ENCODE assay signal across 11 cellular contexts in genomic region chr1:11053758-11054137, GRCh38. TPM values are rescaled to one million over a fixed set of nuclear protein-coding genes. Genes with fewer than 3 reads are reported as not detected.
DNase-seq lines count a peak whose midpoint lies in the region; ATAC-seq and TF ChIP-seq lines count a peak whose summit lies in the region.
"Had no signal": no experiment of that assay in that cellular context is flagged by ENCODE, and none has a peak within 500 bp of the region (broad histone marks: within the 10 kb centered on the region; RNA-seq: fewer than 3 reads in every experiment).

No MANE protein-coding gene starts in this region.

- H3K9me3 Mint-ChIP-seq in activated naive CD4-positive, alpha-beta T cell treated with anti-CD3 and anti-CD28 coated beads, Interleukin-2, amount 10 ng/mL, durations not matched to agents 7 days and 5 days: no peaks in the 10 kb centered on the region
- H3K9me3 Mint-ChIP-seq in stimulated activated naive CD8-positive, alpha-beta T cell treated with anti-CD3 and anti-CD28 coated beads, Interleukin-15, amount 100 ng/mL, for 72 hours: no peaks in the 10 kb centered on the region
- peaks cover 3% of the 10 kb centered on the region for H3K9me3 Mint-ChIP-seq in glutamatergic neuron (ENCODE audit: unreplicated experiment)
- H3K9me3 Mint-ChIP-seq: CD8-positive, alpha-beta memory T cell had no signal

- intact Hi-C loops in left ventricle myocardium superior (cut with micrococcal nuclease): no loop called here

- CTCF ChIA-PET in activated naive CD4-positive, alpha-beta T cell treated with anti-CD3 and anti-CD28 coated beads, Interleukin-2, amount 10 ng/mL, durations not matched to agents 7 days and 5 days (lab: Charles Lee): no interaction called here

- no peaks in the 10 kb centered on the region for H3K27me3 Mint-ChIP-seq in activated naive CD4-positive, alpha-beta T cell treated with anti-CD3 and anti-CD28 coated beads, Interleukin-2, amount 10 ng/mL, durations not matched to agents 7 days and 5 days
- H3K27me3 Mint-ChIP-seq in stimulated activated naive CD8-positive, alpha-beta T cell treated with anti-CD3 and anti-CD28 coated beads, Interleukin-15, amount 100 ng/mL, for 72 hours: no peaks in the 10 kb centered on the region
- H3K27me3 Mint-ChIP-seq in glutamatergic neuron (ENCODE audit: unreplicated experiment): peaks cover 2% of the 10 kb centered on the region
- H3K27me3 Mint-ChIP-seq: CD8-positive, alpha-beta memory T cell had no signal

- ATAC-seq in left ventricle myocardium superior (peak; percentile 46), GM19455 (IDR thresholded peaks at IDR 0.05; ENCODE audit: unreplicated experiment) (no peak)
- ATAC-seq in stimulated activated naive CD8-positive, alpha-beta T cell treated with anti-CD3 and anti-CD28 coated beads, Interleukin-15, amount 100 ng/mL, for 72 hours: peak; percentile 33

- peaks cover 11% of the 10 kb centered on the region for H3K36me3 Mint-ChIP-seq in activated naive CD4-positive, alpha-beta T cell treated with anti-CD3 and anti-CD28 coated beads, Interleukin-2, amount 10 ng/mL, durations not matched to agents 7 days and 5 days
- H3K36me3 Mint-ChIP-seq in glutamatergic neuron (ENCODE audit: unreplicated experiment): no peaks in the 10 kb centered on the region

- peak; percentile 44 for DNase-seq in activated naive CD4-positive, alpha-beta T cell treated with anti-CD3 and anti-CD28 coated beads, Interleukin-2, amount 10 ng/mL, durations not matched to agents 7 days and 5 days
- DNase-seq in activated naive CD4-positive, alpha-beta T cell treated with anti-CD3 and anti-CD28 coated beads, Interleukin-2, amount 50 U/mL, for 16 hours: no peak
- DNase-seq in RPMI8226 (peak; percentile 55), left ventricle myocardium superior (no peak), glutamatergic neuron (no peak)
- no peak for DNase-seq in stimulated activated naive CD8-positive, alpha-beta T cell treated with anti-CD3 and anti-CD28 coated beads, Interleukin-15, amount 100 ng/mL, for 72 hours
- no peak for DNase-seq in activated effector memory CD4-positive, alpha-beta T cell treated with Interleukin-2 at 50 U/mL for 16 hours
- DNase-seq: CD8-positive, alpha-beta memory T cell had no signal

- TF ChIP-seq CTCF in glutamatergic neuron (IDR thresholded peaks at IDR 0.05; ENCODE audit: partially characterized antibody, unreplicated experiment): no peak

- H3K27ac Mint-ChIP-seq in activated naive CD4-positive, alpha-beta T cell treated with anti-CD3 and anti-CD28 coated beads, Interleukin-2, amount 10 ng/mL, durations not matched to agents 7 days and 5 days: no peak overlapping the region
- H3K27ac Mint-ChIP-seq in stimulated activated naive CD8-positive, alpha-beta T cell treated with anti-CD3 and anti-CD28 coated beads, Interleukin-15, amount 100 ng/mL, for 72 hours: no peak overlapping the region
- no peak overlapping the region for H3K27ac Mint-ChIP-seq in glutamatergic neuron (ENCODE audit: unreplicated experiment)

- peaks cover 3% of the 10 kb centered on the region for H3K4me1 Mint-ChIP-seq in activated naive CD4-positive, alpha-beta T cell treated with anti-CD3 and anti-CD28 coated beads, Interleukin-2, amount 10 ng/mL, durations not matched to agents 7 days and 5 days
- H3K4me1 Mint-ChIP-seq in stimulated activated naive CD8-positive, alpha-beta T cell treated with anti-CD3 and anti-CD28 coated beads, Interleukin-15, amount 100 ng/mL, for 72 hours: peaks cover 51% of the 10 kb centered on the region
- peaks cover 19% of the 10 kb centered on the region for H3K4me1 Mint-ChIP-seq in glutamatergic neuron (ENCODE audit: low read depth, unreplicated experiment)

- no peak overlapping the region for H3K4me3 Mint-ChIP-seq in activated naive CD4-positive, alpha-beta T cell treated with anti-CD3 and anti-CD28 coated beads, Interleukin-2, amount 10 ng/mL, durations not matched to agents 7 days and 5 days
- H3K4me3 Mint-ChIP-seq in stimulated activated naive CD8-positive, alpha-beta T cell treated with anti-CD3 and anti-CD28 coated beads, Interleukin-15, amount 100 ng/mL, for 72 hours: no peak overlapping the region
- no peak overlapping the region for H3K4me3 Mint-ChIP-seq in glutamatergic neuron (ENCODE audit: unreplicated experiment)

RNA-seq across cellular contexts. Expression of gene SRM, which starts 6.1 kb away (rescaled TPM):
- total RNA-seq in left ventricle myocardium superior: 48.9 TPM
- total RNA-seq in glutamatergic neuron (ENCODE audit: unreplicated experiment): 79.4 TPM

RNA-seq across cellular contexts. Expression of gene MASP2, which starts 6.7 kb away (rescaled TPM):
- total RNA-seq in left ventricle myocardium superior (not detected), glutamatergic neuron (ENCODE audit: unreplicated experiment) (not detected)
- total RNA-seq: breast epithelium, thoracic aorta had no signal

RNA-seq across cellular contexts. Expression of gene TARDBP, which starts 41.3 kb away (rescaled TPM):
- total RNA-seq in left ventricle myocardium superior (117 TPM), glutamatergic neuron (ENCODE audit: unreplicated experiment) (161 TPM)

RNA-seq across cellular contexts. Expression of gene EXOSC10, which starts 45.9 kb away (rescaled TPM):
- total RNA-seq in left ventricle myocardium superior (20.4 TPM), glutamatergic neuron (ENCODE audit: unreplicated experiment) (111 TPM)

Comparison
In these comparisons a context has a peak if more than half of its experiments do, and no peak if none do; other contexts are left out.
1. DNase-seq: peak in activated naive CD4-positive, alpha-beta T cell treated with anti-CD3 and anti-CD28 coated beads, Interleukin-2, amount 10 ng/mL, durations not matched to agents 7 days and 5 days (single experiment) and RPMI8226 (single experiment); none in activated naive CD4-positive, alpha-beta T cell treated with anti-CD3 and anti-CD28 coated beads, Interleukin-2, amount 50 U/mL, for 16 hours (single experiment), left ventricle myocardium superior (single experiment), stimulated activated naive CD8-positive, alpha-beta T cell treated with anti-CD3 and anti-CD28 coated beads, Interleukin-15, amount 100 ng/mL, for 72 hours (0 of 2), glutamatergic neuron (single experiment) and activated effector memory CD4-positive, alpha-beta T cell treated with Interleukin-2 at 50 U/mL for 16 hours (single experiment).